Comparison of ENCODE assay signal across 20 cellular contexts in genomic region chr19:14056069-14056666, GRCh38. TPM values are rescaled to one million over a fixed set of nuclear protein-coding genes. Genes with fewer than 3 reads are reported as not detected.
DNase-seq lines count a peak whose midpoint lies in the region; ATAC-seq and TF ChIP-seq lines count a peak whose summit lies in the region.
"Had no signal": no experiment of that assay in that cellular context is flagged by ENCODE, and none has a peak within 500 bp of the region (broad histone marks: within the 10 kb centered on the region; RNA-seq: fewer than 3 reads in every experiment).

No MANE protein-coding gene starts in this region.

- intact Hi-C loops in CD4-positive, alpha-beta T cell (cut with DNase I, micrococcal nuclease), result no loop called here
- intact Hi-C loops in activated CD4-positive, alpha-beta memory T cell treated with anti-CD3 and anti-CD28 coated beads for 36 hours (cut with micrococcal nuclease), result loop anchor here (5.0 kb wide), 1 partner anchor 154 kb away; no protein-coding TSS in a partner anchor

- peaks cover 20% of the 10 kb centered on the region for H3K4me1 Mint-ChIP-seq in CD4-positive, alpha-beta T cell (ENCODE audit: low read depth)
- peaks cover 12% of the 10 kb centered on the region for H3K4me1 Mint-ChIP-seq in WTC11
- peaks cover 4% of the 10 kb centered on the region for H3K4me1 Mint-ChIP-seq in nephron
- peaks cover 15% of the 10 kb centered on the region for H3K4me1 Mint-ChIP-seq in activated CD4-positive, alpha-beta memory T cell treated with anti-CD3 and anti-CD28 coated beads for 36 hours (ENCODE audit: low read depth)

- peak overlapping the region; percentile 34 for H3K4me3 Mint-ChIP-seq in CD4-positive, alpha-beta T cell
- peak overlapping the region; percentile 75 for H3K4me3 Mint-ChIP-seq in WTC11
- peak overlapping the region; percentile 5 to 81 (median 77) for H3K4me3 Mint-ChIP-seq in nephron
- H3K4me3 Mint-ChIP-seq in activated CD4-positive, alpha-beta memory T cell treated with anti-CD3 and anti-CD28 coated beads for 36 hours, result no peak overlapping the region

- no peak for TF ChIP-seq CTCF in CD4-positive, alpha-beta T cell (IDR thresholded peaks at IDR 0.05)
- TF ChIP-seq CTCF in WTC11 (IDR thresholded peaks at IDR 0.05), result no peak
- TF ChIP-seq CTCF in nephron (IDR thresholded peaks at IDR 0.05; ENCODE audit: unreplicated experiment in 3 of 3), result no peak

- in situ Hi-C loops in HAP-1 (cut with MboI; ENCODE audit: low sequenced_read_pairs), result no loop called here

- POLR2A ChIA-PET in CD4-positive, alpha-beta T cell (lab: Charles Lee), result interaction anchor here (0.9 to 1.0 kb wide), 2 partner anchors 104 to 441 kb away, joined by 3 read pairs; partner anchors contain the start of gene DCAF15
- POLR2A ChIA-PET in WTC11 (lab: Charles Lee), result interaction anchor here (0.6 to 1.4 kb wide), 3 partner anchors 16 to 140 kb away, joined by 3 to 4 read pairs (median 3); partner anchors contain the start of gene MISP3
- POLR2A ChIA-PET in activated CD4-positive, alpha-beta memory T cell treated with anti-CD3 and anti-CD28 coated beads for 36 hours (lab: Charles Lee), result no interaction called here

- CTCF ChIA-PET in CD4-positive, alpha-beta T cell (lab: Charles Lee), result interaction anchor here (1.6 kb wide), 1 partner anchor 8 kb away, joined by 8 read pairs; no protein-coding TSS in a partner anchor
- CTCF ChIA-PET in WTC11 (lab: Charles Lee), result interaction anchor here (0.8 to 7.8 kb wide), 10 partner anchors 10 to 183 kb away, joined by 3 to 187 read pairs (median 8); partner anchors contain the start of genes ASF1B, IL27RA and MISP3
- CTCF ChIA-PET in activated CD4-positive, alpha-beta memory T cell treated with anti-CD3 and anti-CD28 coated beads for 36 hours (lab: Charles Lee), result interaction anchor here (0.7 to 5.6 kb wide), 3 partner anchors 9 to 292 kb away, joined by 3 to 99 read pairs (median 4); no protein-coding TSS in a partner anchor

- H3K27ac ChIP-seq in CD4-positive, alpha-beta T cell (ENCODE audit: low read depth, low read length), result no peak overlapping the region
- H3K27ac ChIP-seq: BLaER1 had no signal

- no peaks in the 10 kb centered on the region for H3K9me3 Mint-ChIP-seq in CD4-positive, alpha-beta T cell
- H3K9me3 Mint-ChIP-seq in WTC11 (no peaks in the 10 kb centered on the region), nephron (peaks cover 3% of the 10 kb centered on the region)
- peaks cover 7% of the 10 kb centered on the region for H3K9me3 Mint-ChIP-seq in activated CD4-positive, alpha-beta memory T cell treated with anti-CD3 and anti-CD28 coated beads for 36 hours
- H3K9me3 Mint-ChIP-seq: CD8-positive, alpha-beta T cell had no signal

- peaks cover 26% of the 10 kb centered on the region for H3K27me3 ChIP-seq in CD4-positive, alpha-beta T cell (ENCODE audit: control insufficient read depth, insufficient read depth, low read length)
- H3K27me3 ChIP-seq in HAP-1 (ENCODE audit: low read depth), result peaks cover 3% of the 10 kb centered on the region; the same call in 1 of the 2 replicates

- H3K4me3 ChIP-seq in HAP-1, result peak overlapping the region; percentile 50
- H3K4me3 ChIP-seq: BLaER1 had no signal

- ATAC-seq in CD4-positive, alpha-beta T cell (ENCODE audit: poor library complexity), result no peak
- no peak for ATAC-seq in WTC11
- ATAC-seq in GM19035 (IDR thresholded peaks at IDR 0.05; ENCODE audit: unreplicated experiment), result no peak
- ATAC-seq in GM21737 (IDR thresholded peaks at IDR 0.05; ENCODE audit: unreplicated experiment), result no peak
- ATAC-seq: CD8-positive, alpha-beta T cell; Panc1 had no signal

- H3K27ac Mint-ChIP-seq in CD4-positive, alpha-beta T cell, result no peak overlapping the region
- H3K27ac Mint-ChIP-seq in WTC11 (no peak overlapping the region), nephron (no peak overlapping the region)
- H3K27ac Mint-ChIP-seq in activated CD4-positive, alpha-beta memory T cell treated with anti-CD3 and anti-CD28 coated beads for 36 hours, result no peak overlapping the region
- H3K27ac Mint-ChIP-seq: CD8-positive, alpha-beta T cell had no signal

- no peaks in the 10 kb centered on the region for H3K36me3 ChIP-seq in HAP-1 (replicated peaks)

- peaks cover 30% of the 10 kb centered on the region for H3K27me3 Mint-ChIP-seq in CD4-positive, alpha-beta T cell
- H3K27me3 Mint-ChIP-seq in WTC11 (ENCODE audit: low read depth) (peaks cover 32% of the 10 kb centered on the region), nephron (ENCODE audit: low read depth) (peaks cover 50% of the 10 kb centered on the region)
- H3K27me3 Mint-ChIP-seq in activated CD4-positive, alpha-beta memory T cell treated with anti-CD3 and anti-CD28 coated beads for 36 hours, result peaks cover 12% of the 10 kb centered on the region

- H3K9me3 ChIP-seq in CD4-positive, alpha-beta T cell (ENCODE audit: control insufficient read depth, low read length), result no peaks in the 10 kb centered on the region
- no peaks in the 10 kb centered on the region for H3K9me3 ChIP-seq in HAP-1
- H3K9me3 ChIP-seq: BLaER1 had no signal

- H3K36me3 Mint-ChIP-seq in CD4-positive, alpha-beta T cell (ENCODE audit: low read depth), result peaks cover 28% of the 10 kb centered on the region
- H3K36me3 Mint-ChIP-seq in WTC11 (peaks cover 6% of the 10 kb centered on the region), nephron (ENCODE audit: low read depth) (peaks cover 14% of the 10 kb centered on the region)
- peaks cover 16% of the 10 kb centered on the region for H3K36me3 Mint-ChIP-seq in activated CD4-positive, alpha-beta memory T cell treated with anti-CD3 and anti-CD28 coated beads for 36 hours

- DNase-seq in CD4-positive, alpha-beta T cell, result no peak
- DNase-seq in HAP-1 (ENCODE audit: low spot score in 2 of 2) (no peak), WTC11 (ENCODE audit: low spot score) (no peak), NOMO-1 treated with dmso at 0.1 percent for 144 hours (lab: John Stamatoyannopoulos, UW; ENCODE audit: unreplicated experiment) (no peak)
- DNase-seq in activated CD4-positive, alpha-beta memory T cell treated with anti-CD3 and anti-CD28 coated beads for 36 hours, result no peak
- DNase-seq: Calu3; CD8-positive, alpha-beta T cell; HCEC 1CT; KG1; MV-4-11; NCI-H1417; NCI-H1930; NCI-H226; NCI-H526 had no signal

- peaks cover 7% of the 10 kb centered on the region; the same call in 1 of the 2 replicates for H3K4me1 ChIP-seq in HAP-1

TF ChIP-seq in WTC11, 78 proteins besides CTCF, POLR2A, EP300 and RAD21:
- TF ChIP-seq PRDM15 (CRISPR knock-in tag; IDR thresholded peaks at IDR 0.05), result peak; percentile 62; the same call in 1 of the 2 replicates
- no peak for TF ChIP-seq HMGA2 (CRISPR knock-in tag; IDR thresholded peaks at IDR 0.05)
- no peak for TF ChIP-seq NR3C1 (CRISPR knock-in tag; conservative IDR thresholded peaks at IDR 0.05; ENCODE audit: low read depth)
- TF ChIP-seq NFYB (CRISPR knock-in tag; conservative IDR thresholded peaks at IDR 0.05; ENCODE audit: low read depth), result no peak

RNA-seq across cellular contexts. Expression of gene PALM3, which starts 5.7 kb away (rescaled TPM):
- total RNA-seq in CD4-positive, alpha-beta T cell, result under 1 TPM in 1 of 2 experiments, not detected in 1; 0.25 TPM
- total RNA-seq in WTC11 (2021), result 25.9 to 31.1 TPM (median 28.6 TPM) in 3 replicates
- not detected for total RNA-seq in activated CD4-positive, alpha-beta memory T cell treated with anti-CD3 and anti-CD28 coated beads for 36 hours
- total RNA-seq: CD8-positive, alpha-beta T cell; SK-MEL-5 had no signal

RNA-seq across cellular contexts. Expression of gene MISP3, which starts 16.4 kb away (rescaled TPM):
- total RNA-seq in CD4-positive, alpha-beta T cell, result under 1 TPM; 0.39 to 0.49 TPM
- total RNA-seq in WTC11 (2021), result 2.4 to 3.4 TPM (median 3.2 TPM) in 3 replicates
- 1 to 10 TPM; 2.4 to 2.5 TPM for total RNA-seq in activated CD4-positive, alpha-beta memory T cell treated with anti-CD3 and anti-CD28 coated beads for 36 hours

RNA-seq across cellular contexts. Expression of gene IL27RA, which starts 24.6 kb away (rescaled TPM):
- total RNA-seq in CD4-positive, alpha-beta T cell, result 10 to 100 TPM; 25.0 to 26.7 TPM
- 11.8 to 12.2 TPM (median 12.0 TPM) in 3 replicates for total RNA-seq in WTC11 (2021)
- 10 to 100 TPM; 61.9 to 62.0 TPM for total RNA-seq in activated CD4-positive, alpha-beta memory T cell treated with anti-CD3 and anti-CD28 coated beads for 36 hours

RNA-seq across cellular contexts. Expression of gene RLN3, which starts 28.2 kb away (rescaled TPM):
- total RNA-seq in CD4-positive, alpha-beta T cell, result not detected
- total RNA-seq in WTC11 (2021), result not detected in 3 replicates
- total RNA-seq in activated CD4-positive, alpha-beta memory T cell treated with anti-CD3 and anti-CD28 coated beads for 36 hours, result not detected
- total RNA-seq: Calu3; CD8-positive, alpha-beta T cell; SK-MEL-5 had no signal

RNA-seq across cellular contexts. Expression of gene C19orf67, which starts 29.4 kb away (rescaled TPM):
- not detected for total RNA-seq in CD4-positive, alpha-beta T cell
- 0.35 to 0.87 TPM (median 0.41 TPM) in 3 replicates for total RNA-seq in WTC11 (2021)
- total RNA-seq in activated CD4-positive, alpha-beta memory T cell treated with anti-CD3 and anti-CD28 coated beads for 36 hours, result not detected
- total RNA-seq: Calu3; CD8-positive, alpha-beta T cell; SK-MEL-5 had no signal

Comparison
In these comparisons a context has a peak if more than half of its experiments do, and no peak if none do; other contexts are left out.
1. RNA of gene PALM3, which starts 5.7 kb away (total RNA-seq): 25.9 to 31.1 TPM in WTC11; 0.25 TPM in CD4-positive, alpha-beta T cell and not detected in activated CD4-positive, alpha-beta memory T cell treated with anti-CD3 and anti-CD28 coated beads for 36 hours; every median in the first group is over 10 times any median in the second.